32 cellular contexts compared by ENCODE assay signal in the genomic region with DNA sequence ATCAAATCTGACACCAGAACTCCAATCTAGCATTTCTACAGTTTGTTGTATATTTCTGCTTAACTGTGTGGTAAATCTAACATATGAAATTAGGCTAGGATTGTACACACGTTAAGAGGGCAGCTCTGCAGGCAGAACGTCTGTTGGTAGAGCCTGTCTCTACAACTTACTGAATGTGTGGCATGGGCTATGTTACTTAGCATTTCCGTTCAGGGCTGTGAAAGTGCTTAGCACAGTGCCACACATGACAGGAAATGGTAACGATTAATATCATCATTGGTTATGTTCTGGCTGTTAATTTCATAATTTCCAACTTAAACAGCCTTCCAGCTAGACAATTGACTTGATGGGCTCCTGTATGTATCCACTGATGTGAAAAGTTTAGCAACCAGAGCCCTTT. TPM values are rescaled to one million over a fixed set of nuclear protein-coding genes. Genes with fewer than 3 reads are reported as not detected.
"Had no signal": no experiment of that assay in that cellular context is flagged by ENCODE, and none has a peak within 500 bp of the region (broad histone marks: within the 10 kb centered on the region; RNA-seq: fewer than 3 reads in every experiment).

No MANE protein-coding gene starts in this region.

- H3K27me3 ChIP-seq: ascending aorta, breast epithelium, esophagus muscularis mucosa, foreskin keratinocyte, gastrocnemius medialis, heart left ventricle had no signal

- H3K9me3 ChIP-seq: ascending aorta, breast epithelium, esophagus muscularis mucosa, gastrocnemius medialis, heart left ventricle had no signal

- H3K4me1 ChIP-seq: ascending aorta, breast epithelium, esophagus muscularis mucosa, foreskin keratinocyte, gastrocnemius medialis had no signal

- H3K4me3 ChIP-seq: ascending aorta, breast epithelium, coronary artery, dorsolateral prefrontal cortex, esophagus muscularis mucosa, gastrocnemius medialis, heart left ventricle had no signal

- H3K27ac Mint-ChIP-seq: activated CD4-positive, alpha-beta memory T cell treated with anti-CD3 and anti-CD28 coated beads for 36 hours; activated CD4-positive, alpha-beta T cell treated with anti-CD3 and anti-CD28 coated beads for 36 hours; activated CD4-positive, alpha-beta T cell treated with anti-CD3 and anti-CD28 coated beads, Interleukin-2, amount 10 ng/mL, durations not matched to agents 24 days and 14 days; activated CD8-positive, alpha-beta T cell treated with anti-CD3 and anti-CD28 coated beads, Interleukin-2, amount 10 ng/mL, durations not matched to agents 7 days and 5 days; activated naive CD4-positive, alpha-beta T cell treated with anti-CD3 and anti-CD28 coated beads, Interleukin-2, amount 50 U/mL, for 24 hours; activated naive CD8-positive, alpha-beta T cell treated with anti-CD3 and anti-CD28 coated beads for 36 hours; activated T-cell treated with anti-CD3 and anti-CD28 coated beads, Interleukin-2, amount 50 U/mL, for 24 hours; activated T-cell treated with anti-CD3 and anti-CD28 coated beads, Interleukin-2, amount 50 U/mL, for 72 hours; brain; dendritic cell treated with granulocyte-macrophage colony-stimulating factor and Interleukin-4, amounts not matched to agents 40 ng/mL and 50 ng/mL, for 4 days had no signal

- H3K27ac ChIP-seq: ascending aorta, breast epithelium, coronary artery, dorsolateral prefrontal cortex, esophagus muscularis mucosa, foreskin keratinocyte, gastrocnemius medialis, heart left ventricle had no signal

- H3K36me3 ChIP-seq: ascending aorta, breast epithelium, esophagus muscularis mucosa, gastrocnemius medialis, heart left ventricle had no signal

- H3K4me1 Mint-ChIP-seq: activated CD4-positive, alpha-beta T cell treated with anti-CD3 and anti-CD28 coated beads for 36 hours; activated CD4-positive, alpha-beta T cell treated with anti-CD3 and anti-CD28 coated beads, Interleukin-2, amount 10 ng/mL, durations not matched to agents 24 days and 14 days; activated naive CD4-positive, alpha-beta T cell treated with anti-CD3 and anti-CD28 coated beads, Interleukin-2, amount 50 U/mL, for 24 hours; activated naive CD8-positive, alpha-beta T cell treated with anti-CD3 and anti-CD28 coated beads for 36 hours; central memory CD8-positive, alpha-beta T cell had no signal

- ATAC-seq: activated CD4-positive, alpha-beta T cell treated with anti-CD3 and anti-CD28 coated beads for 36 hours; activated CD8-positive, alpha-beta T cell treated with anti-CD3 and anti-CD28 coated beads, Interleukin-2, amount 10 ng/mL, durations not matched to agents 7 days and 5 days; activated T-cell treated with anti-CD3 and anti-CD28 coated beads, Interleukin-2, amount 50 U/mL, for 72 hours; gastrocnemius medialis; heart left ventricle had no signal

- H3K9me3 Mint-ChIP-seq: activated CD4-positive, alpha-beta memory T cell treated with anti-CD3 and anti-CD28 coated beads for 36 hours; activated CD4-positive, alpha-beta T cell treated with anti-CD3 and anti-CD28 coated beads, Interleukin-2, amount 10 ng/mL, durations not matched to agents 24 days and 14 days; activated naive CD4-positive, alpha-beta T cell treated with anti-CD3 and anti-CD28 coated beads, Interleukin-2, amount 50 U/mL, for 24 hours; activated naive CD8-positive, alpha-beta T cell treated with anti-CD3 and anti-CD28 coated beads for 36 hours; activated T-cell treated with anti-CD3 and anti-CD28 coated beads, Interleukin-2, amount 50 U/mL, for 24 hours; activated T-cell treated with anti-CD3 and anti-CD28 coated beads, Interleukin-2, amount 50 U/mL, for 72 hours; brain; dendritic cell treated with granulocyte-macrophage colony-stimulating factor and Interleukin-4, amounts not matched to agents 40 ng/mL and 50 ng/mL, for 4 days had no signal

- DNase-seq: activated CD4-positive, alpha-beta memory T cell treated with anti-CD3 and anti-CD28 coated beads for 36 hours; activated CD4-positive, alpha-beta T cell treated with anti-CD3 and anti-CD28 coated beads for 36 hours; activated CD4-positive, alpha-beta T cell treated with anti-CD3 and anti-CD28 coated beads, Interleukin-2, amount 10 ng/mL, durations not matched to agents 24 days and 14 days; activated CD4-positive, CD25-positive, alpha-beta regulatory T cell; activated CD4-positive, CD25-positive, alpha-beta regulatory T cell treated with anti-CD3 and anti-CD28 coated beads, Interleukin-2, amount 50 U/mL, for 72 hours; activated CD8-positive, alpha-beta memory T cell treated with anti-CD3 and anti-CD28 coated beads, Interleukin-2, amount 50 U/mL, for 48 hours; activated CD8-positive, alpha-beta T cell treated with anti-CD3 and anti-CD28 coated beads, Interleukin-2, amount 10 ng/mL, durations not matched to agents 7 days and 5 days; activated gamma-delta T cell; activated naive CD4-positive, alpha-beta T cell treated with Interleukin-2 at 50 U/mL for 16 hours; activated naive CD8-positive, alpha-beta T cell treated with anti-CD3 and anti-CD28 coated beads for 36 hours; activated T-cell treated with anti-CD3 and anti-CD28 coated beads for 4 hours; activated T-cell treated with anti-CD3 and anti-CD28 coated beads, Interleukin-2, amount 50 U/mL, for 24 hours; activated T-cell treated with anti-CD3 and anti-CD28 coated beads, Interleukin-2, amount 50 U/mL, for 72 hours; dorsolateral prefrontal cortex; effector memory CD4-positive, alpha-beta T cell; erythroblast; foreskin keratinocyte; gastrocnemius medialis; glutamatergic neuron; heart left ventricle had no signal

- H3K36me3 Mint-ChIP-seq: activated CD4-positive, alpha-beta memory T cell treated with anti-CD3 and anti-CD28 coated beads for 36 hours; activated naive CD4-positive, alpha-beta T cell treated with anti-CD3 and anti-CD28 coated beads, Interleukin-2, amount 50 U/mL, for 24 hours; activated naive CD8-positive, alpha-beta T cell treated with anti-CD3 and anti-CD28 coated beads for 36 hours; brain had no signal

- H3K27me3 Mint-ChIP-seq: activated CD4-positive, alpha-beta T cell treated with anti-CD3 and anti-CD28 coated beads, Interleukin-2, amount 10 ng/mL, durations not matched to agents 24 days and 14 days; activated naive CD8-positive, alpha-beta T cell treated with anti-CD3 and anti-CD28 coated beads for 36 hours; brain; dendritic cell treated with granulocyte-macrophage colony-stimulating factor and Interleukin-4, amounts not matched to agents 40 ng/mL and 50 ng/mL, for 4 days had no signal

- H3K4me3 Mint-ChIP-seq: activated CD4-positive, alpha-beta memory T cell treated with anti-CD3 and anti-CD28 coated beads for 36 hours; activated CD4-positive, alpha-beta T cell treated with anti-CD3 and anti-CD28 coated beads for 36 hours; activated CD4-positive, alpha-beta T cell treated with anti-CD3 and anti-CD28 coated beads, Interleukin-2, amount 10 ng/mL, durations not matched to agents 24 days and 14 days; activated CD8-positive, alpha-beta T cell treated with anti-CD3 and anti-CD28 coated beads, Interleukin-2, amount 10 ng/mL, durations not matched to agents 7 days and 5 days; activated naive CD4-positive, alpha-beta T cell treated with anti-CD3 and anti-CD28 coated beads, Interleukin-2, amount 50 U/mL, for 24 hours; activated naive CD8-positive, alpha-beta T cell treated with anti-CD3 and anti-CD28 coated beads for 36 hours; activated T-cell treated with anti-CD3 and anti-CD28 coated beads, Interleukin-2, amount 50 U/mL, for 24 hours; activated T-cell treated with anti-CD3 and anti-CD28 coated beads, Interleukin-2, amount 50 U/mL, for 72 hours; brain; central memory CD8-positive, alpha-beta T cell; dendritic cell treated with granulocyte-macrophage colony-stimulating factor and Interleukin-4, amounts not matched to agents 40 ng/mL and 50 ng/mL, for 4 days had no signal

RNA-seq across cellular contexts. Expression of a gene that starts 9.6 kb away (rescaled TPM):
- total RNA-seq: activated CD4-positive, alpha-beta memory T cell treated with anti-CD3 and anti-CD28 coated beads for 36 hours; activated CD4-positive, alpha-beta T cell treated with anti-CD3 and anti-CD28 coated beads for 36 hours; activated CD4-positive, alpha-beta T cell treated with anti-CD3 and anti-CD28 coated beads, Interleukin-2, amount 10 ng/mL, durations not matched to agents 24 days and 14 days; activated CD8-positive, alpha-beta memory T cell treated with anti-CD3 and anti-CD28 coated beads for 36 hours; activated CD8-positive, alpha-beta T cell treated with anti-CD3 and anti-CD28 coated beads, Interleukin-2, amount 10 ng/mL, durations not matched to agents 7 days and 5 days; activated naive CD8-positive, alpha-beta T cell treated with anti-CD3 and anti-CD28 coated beads for 36 hours; activated T-cell treated with anti-CD3 and anti-CD28 coated beads, Interleukin-2, amount 50 U/mL, for 72 hours; breast epithelium; cardiac septum; cerebellum; dorsolateral prefrontal cortex; esophagus muscularis mucosa; foreskin keratinocyte; heart left ventricle; T-helper 1 cell treated with Interleukin-12 subunit alpha and Interleukin-12 subunit beta and Interleukin-4 antibody, amounts not matched to agents 30 ng/mL and 1 ng/mL, for 36 hours had no signal
- polyA plus RNA-seq: foreskin keratinocyte, heart left ventricle had no signal
